In genomic region chr12:45893240-45893639, GRCh38 we compare ENCODE assay signal across 2 cellular contexts.
TF ChIP-seq lines count a peak whose summit lies in the region.

No MANE protein-coding gene starts in this region.

TF ChIP-seq in HepG2, 621 proteins besides CTCF, POLR2A, EP300 and RAD21 (continued from another document):
- TF ChIP-seq DRAP1 (CRISPR knock-in tag; IDR thresholded peaks at IDR 0.05) (no peak), ZNF124 (CRISPR knock-in tag; IDR thresholded peaks at IDR 0.05) (no peak), ZNF362 (CRISPR knock-in tag; IDR thresholded peaks at IDR 0.05; ENCODE audit: borderline replicate concordance) (no peak), ZNF772 (CRISPR knock-in tag; IDR thresholded peaks at IDR 0.05) (no peak), ZBTB1 (CRISPR knock-in tag; IDR thresholded peaks at IDR 0.05; ENCODE audit: borderline replicate concordance) (no peak), DMTF1 (CRISPR knock-in tag; IDR thresholded peaks at IDR 0.05) (no peak), HMGA1 (CRISPR knock-in tag; conservative IDR thresholded peaks at IDR 0.05) (no peak), SP5 (CRISPR knock-in tag; IDR thresholded peaks at IDR 0.05; ENCODE audit: borderline replicate concordance, low read depth) (no peak), STAT6 (CRISPR knock-in tag; IDR thresholded peaks at IDR 0.05; ENCODE audit: borderline replicate concordance) (no peak), EHMT2 (IDR thresholded peaks at IDR 0.05; ENCODE audit: borderline replicate concordance, low read depth, low read length) (no peak), ZNF343 (CRISPR knock-in tag; IDR thresholded peaks at IDR 0.05) (no peak)
TF ChIP-seq in HepG2: peak in this region for 0.

TF ChIP-seq in SK-N-SH, 30 proteins besides CTCF, POLR2A, EP300 and RAD21 (continued from another document):
- TF ChIP-seq FOSL2 (IDR thresholded peaks at IDR 0.05; ENCODE audit: borderline replicate concordance, low read depth) (no peak), GABPA (IDR thresholded peaks at IDR 0.05; ENCODE audit: low read depth) (no peak), MEF2A (IDR thresholded peaks at IDR 0.05; ENCODE audit: borderline replicate concordance, low read depth) (no peak), ZBTB33 (IDR thresholded peaks at IDR 0.05; ENCODE audit: borderline replicate concordance, low read depth) (no peak), TCF12 (IDR thresholded peaks at IDR 0.05) (no peak), SMC3 (IDR thresholded peaks at IDR 0.05; ENCODE audit: low read depth, low read length) (no peak), SIN3A (IDR thresholded peaks at IDR 0.05; ENCODE audit: borderline replicate concordance, low read depth, low read length) (no peak), YY1 (IDR thresholded peaks at IDR 0.05; ENCODE audit: low read depth) (no peak)
